Comparison of ENCODE assay signal across 15 cellular contexts in genomic region chr5:140560227-140560626, GRCh38. TPM values are rescaled to one million over a fixed set of nuclear protein-coding genes. Genes with fewer than 3 reads are reported as not detected.
DNase-seq lines count a peak whose midpoint lies in the region; ATAC-seq and TF ChIP-seq lines count a peak whose summit lies in the region.
"Had no signal": no experiment of that assay in that cellular context is flagged by ENCODE, and none has a peak within 500 bp of the region (broad histone marks: within the 10 kb centered on the region; RNA-seq: fewer than 3 reads in every experiment).

No MANE protein-coding gene starts in this region.

- no peak overlapping the region for H3K4me2 ChIP-seq in GM23248 (ENCODE audit: unreplicated experiment)

- H3K36me3 Mint-ChIP-seq in natural killer cell treated with Interleukin-12 subunit alpha and Interleukin-12 subunit beta and Interleukin-15 and Interleukin-18, amount 100 ng/mL, for 72 hours, result peaks cover 18% of the 10 kb centered on the region

- intact Hi-C loops in heart left ventricle (cut with DNase I), result loop anchor here in 2 of 10 donors (5.0 to 10.0 kb wide), 2 partner anchors 72 to 145 kb away; partner anchors contain the start of genes CD14 (in 1 of the 2) and ZMAT2 (in 1 of the 2)
- intact Hi-C loops in right lobe of liver (cut with DNase I), result loop anchor here (10.0 kb wide), 1 partner anchor 75 kb away; the partner anchor contains the start of genes CD14 (in 2 of the 2) and TMCO6 (in 2 of the 2)

- no peaks in the 10 kb centered on the region for H3K27me3 Mint-ChIP-seq in natural killer cell treated with Interleukin-12 subunit alpha and Interleukin-12 subunit beta and Interleukin-15 and Interleukin-18, amount 100 ng/mL, for 72 hours

- DNase-seq in right atrium auricular region (ENCODE audit: low spot score) (peak; percentile 54), heart left ventricle (no peak), right lobe of liver (peak; percentile 87 to 94 (median 91)), GM23248 (no peak), NCI-H1048 (lab: John Stamatoyannopoulos, UW) (no peak)
- no peak for DNase-seq in natural killer cell treated with Interleukin-12 subunit alpha and Interleukin-12 subunit beta and Interleukin-15 and Interleukin-18, amount 100 ng/mL, for 72 hours (ENCODE audit: low spot score)
- DNase-seq: Karpas-422, NCI-H1417, NCI-H2029, NCI-H2171 treated with DMSO at 0.1 percent for 48 hours, NCI-H774 had no signal

- no peak overlapping the region for H2AFZ ChIP-seq in GM23248

- H3K27me3 ChIP-seq in right atrium auricular region (no peaks in the 10 kb centered on the region), heart left ventricle (no peaks in the 10 kb centered on the region), right lobe of liver (no peaks in the 10 kb centered on the region), GM23248 (replicated peaks; ENCODE audit: insufficient read depth) (no peaks in the 10 kb centered on the region)

- H3K9me3 ChIP-seq in right atrium auricular region (no peaks in the 10 kb centered on the region), heart left ventricle (no peaks in the 10 kb centered on the region), right lobe of liver (no peaks in the 10 kb centered on the region), GM23248 (ENCODE audit: low read depth) (no peaks in the 10 kb centered on the region)

- peaks cover 0 to 36% of the 10 kb centered on the region in 2 donors for H3K4me1 ChIP-seq in right atrium auricular region
- peaks cover 0 to 47% (median 35%) of the 10 kb centered on the region in 12 donors for H3K4me1 ChIP-seq in heart left ventricle
- peaks cover 0 to 75% (median 29%) of the 10 kb centered on the region in 4 donors for H3K4me1 ChIP-seq in right lobe of liver
- peaks cover 23% of the 10 kb centered on the region for H3K4me1 ChIP-seq in GM23248 (ENCODE audit: insufficient read depth)

- H3K27ac ChIP-seq in right atrium auricular region (no peak overlapping the region), heart left ventricle (no peak overlapping the region), right lobe of liver (peak overlapping the region; percentile 36 to 84 (median 58)), GM23248 (no peak overlapping the region)

- peaks cover 36% of the 10 kb centered on the region for H3K79me2 ChIP-seq in GM23248 (ENCODE audit: insufficient read depth)

- peaks cover 32 to 34% of the 10 kb centered on the region in 2 donors for H3K4me1 Mint-ChIP-seq in natural killer cell treated with Interleukin-12 subunit alpha and Interleukin-12 subunit beta and Interleukin-15 and Interleukin-18, amount 100 ng/mL, for 72 hours (ENCODE audit: low read depth in 2 of 2)

- no peaks in the 10 kb centered on the region for H4K20me1 ChIP-seq in GM23248 (ENCODE audit: insufficient read depth)

- TF ChIP-seq CTCF in right atrium auricular region (IDR thresholded peaks at IDR 0.05), result no peak
- TF ChIP-seq CTCF in heart left ventricle (IDR thresholded peaks at IDR 0.05), result no peak
- peak; percentile 35 to 56 (median 50) for TF ChIP-seq CTCF in right lobe of liver (IDR thresholded peaks at IDR 0.05)

- H3K36me3 ChIP-seq in right atrium auricular region, result no peaks in the 10 kb centered on the region
- H3K36me3 ChIP-seq in heart left ventricle, result peaks cover 0 to 29% (median 16%) of the 10 kb centered on the region in 9 donors
- H3K36me3 ChIP-seq in right lobe of liver, result no peaks in the 10 kb centered on the region
- no peaks in the 10 kb centered on the region for H3K36me3 ChIP-seq in GM23248 (ENCODE audit: low read depth)

- H3K4me3 ChIP-seq in right atrium auricular region (no peak overlapping the region), heart left ventricle (no peak overlapping the region), right lobe of liver (peak overlapping the region; percentile 24 to 46 (median 40)), GM23248 (no peak overlapping the region)

- TF ChIP-seq POLR2A in heart left ventricle (IDR thresholded peaks at IDR 0.05) (no peak), right lobe of liver (IDR thresholded peaks at IDR 0.05) (peak; percentile 72)

- H3K9me3 Mint-ChIP-seq in natural killer cell treated with Interleukin-12 subunit alpha and Interleukin-12 subunit beta and Interleukin-15 and Interleukin-18, amount 100 ng/mL, for 72 hours, result no peaks in the 10 kb centered on the region

- no peaks in the 10 kb centered on the region for H3K9me2 ChIP-seq in GM23248 (ENCODE audit: insufficient read depth)

- no peak overlapping the region for H3K4me3 Mint-ChIP-seq in natural killer cell treated with Interleukin-12 subunit alpha and Interleukin-12 subunit beta and Interleukin-15 and Interleukin-18, amount 100 ng/mL, for 72 hours

- in situ Hi-C loops in GM23248 (cut with MboI), result no loop called here

- peaks cover 22% of the 10 kb centered on the region for H3F3A ChIP-seq in GM23248 (ENCODE audit: insufficient read depth)

- H3K27ac Mint-ChIP-seq in natural killer cell treated with Interleukin-12 subunit alpha and Interleukin-12 subunit beta and Interleukin-15 and Interleukin-18, amount 100 ng/mL, for 72 hours, result no peak overlapping the region

- 89 to 95% (median 92%) methylated on average over 10 of the region's 10 CpGs for WGBS in heart left ventricle, 4 donors
- 33% methylated on average over 2 of the region's 10 CpGs for WGBS in right lobe of liver (ENCODE audit: insufficient coverage, low coverage, low lambda C conversion rate, missing lambda C conversion rate)
- WGBS in GM23248 (ENCODE audit: low coverage in 1 of 2, low lambda C conversion rate in 2 of 2, missing lambda C conversion rate in 2 of 2), 2 experiments, result 94 to 96% methylated on average over 10 of the region's 10 CpGs

- no peak overlapping the region for H3K9ac ChIP-seq in GM23248

- ATAC-seq in heart left ventricle, result no peak
- ATAC-seq in right lobe of liver, result peak; percentile 44 to 66 (median 55)
- ATAC-seq in natural killer cell treated with Interleukin-12 subunit alpha and Interleukin-12 subunit beta and Interleukin-15 and Interleukin-18, amount 100 ng/mL, for 72 hours, result no peak
- ATAC-seq: Panc1, Right ventricle myocardium inferior had no signal

RNA-seq across cellular contexts. Expression of gene SRA1, which starts 3.0 kb away (rescaled TPM):
- total RNA-seq in right atrium auricular region (10 to 100 TPM; 24.6 to 27.9 TPM), heart left ventricle (10 to 100 TPM; 22.4 to 38.1 (median 28.1) TPM), right lobe of liver (10 to 100 TPM; 14.4 to 35.4 (median 18.6) TPM)
- polyA plus RNA-seq in heart left ventricle (10 to 100 TPM; 32.1 to 36.5 TPM), GM23248 (2016; fragmentation: Nextera tagmentation; extraction: Ambion mirVana) (90.6 and 91.2 TPM in 2 replicates)
- total RNA-seq in GM23248 (2014; rRNA removed; shearing (Covaris generic)), result 41.6 and 46.2 TPM in 2 replicates
- 10 to 100 TPM; 61.4 to 64.7 TPM for total RNA-seq in natural killer cell treated with Interleukin-12 subunit alpha and Interleukin-12 subunit beta and Interleukin-15 and Interleukin-18, amount 100 ng/mL, for 72 hours

RNA-seq across cellular contexts. Expression of gene APBB3, which starts 4.2 kb away (rescaled TPM):
- total RNA-seq in right atrium auricular region, result 1 to 10 TPM; 7.4 to 8.3 TPM
- 10 to 100 TPM in 5 of 9 donors, 1 to 10 TPM in 4; 3.6 to 23.1 (median 11.4) TPM for total RNA-seq in heart left ventricle
- 10 to 100 TPM in 1 of 2 donors, 1 to 10 TPM in 1; 4.9 to 14.7 TPM for polyA plus RNA-seq in heart left ventricle
- total RNA-seq in right lobe of liver, result 10 to 100 TPM in 5 of 6 experiments, 1 to 10 TPM in 1; 9.6 to 24.3 (median 14.3) TPM
- total RNA-seq in GM23248 (2014; rRNA removed; shearing (Covaris generic)), result 13.8 and 14.8 TPM in 2 replicates
- polyA plus RNA-seq in GM23248 (2016; fragmentation: Nextera tagmentation; extraction: Ambion mirVana), result 13.1 and 13.2 TPM in 2 replicates
- total RNA-seq in natural killer cell treated with Interleukin-12 subunit alpha and Interleukin-12 subunit beta and Interleukin-15 and Interleukin-18, amount 100 ng/mL, for 72 hours, result 10 to 100 TPM; 12.8 to 25.8 TPM

RNA-seq across cellular contexts. Expression of gene SLC35A4, which starts 4.4 kb away (rescaled TPM):
- total RNA-seq in right atrium auricular region (10 to 100 TPM; 47.4 to 63.9 TPM), heart left ventricle (10 to 100 TPM; 55.5 to 92.1 (median 75.9) TPM), right lobe of liver (10 to 100 TPM; 28.1 to 38.5 (median 30.2) TPM)
- polyA plus RNA-seq in heart left ventricle (100 to 1,000 TPM in 1 of 2 donors, 10 to 100 TPM in 1; 39.2 to 118 TPM), GM23248 (2016; fragmentation: Nextera tagmentation; extraction: Ambion mirVana) (45.2 and 49.5 TPM in 2 replicates)
- total RNA-seq in GM23248 (2014; rRNA removed; shearing (Covaris generic)), result 11.8 and 19.6 TPM in 2 replicates
- 10 to 100 TPM; 73.8 to 97.3 TPM for total RNA-seq in natural killer cell treated with Interleukin-12 subunit alpha and Interleukin-12 subunit beta and Interleukin-15 and Interleukin-18, amount 100 ng/mL, for 72 hours

RNA-seq across cellular contexts. Expression of gene EIF4EBP3, which starts 12.8 kb away (rescaled TPM):
- total RNA-seq in right atrium auricular region (10 to 100 TPM; 12.8 to 16.8 TPM), heart left ventricle (10 to 100 TPM in 6 of 9 donors, 1 to 10 TPM in 3; 4.7 to 34.9 (median 14.6) TPM), right lobe of liver (10 to 100 TPM; 10.7 to 19.5 (median 13.6) TPM)
- polyA plus RNA-seq in heart left ventricle (10 to 100 TPM in 1 of 2 donors, 1 to 10 TPM in 1; 8.5 to 33.3 TPM), GM23248 (2016; fragmentation: Nextera tagmentation; extraction: Ambion mirVana) (14.1 and 14.5 TPM in 2 replicates)
- total RNA-seq in GM23248 (2014; rRNA removed; shearing (Covaris generic)), result 0.54 and 2.3 TPM in 2 replicates
- 1 to 10 TPM; 7.0 to 8.6 TPM for total RNA-seq in natural killer cell treated with Interleukin-12 subunit alpha and Interleukin-12 subunit beta and Interleukin-15 and Interleukin-18, amount 100 ng/mL, for 72 hours
- total RNA-seq: A172, H4 had no signal

Comparison
In these comparisons a context has a peak if more than half of its experiments do, and no peak if none do; other contexts are left out.
1. DNase-seq: peak in right atrium auricular region (single experiment) and right lobe of liver (3 of 3); none in heart left ventricle (0 of 5), GM23248 (single experiment), natural killer cell treated with Interleukin-12 subunit alpha and Interleukin-12 subunit beta and Interleukin-15 and Interleukin-18, amount 100 ng/mL, for 72 hours (single experiment) and NCI-H1048 (single experiment).
2. H3K27ac ChIP-seq: peak in right lobe of liver (3 of 3); none in right atrium auricular region (0 of 2), heart left ventricle (0 of 12) and GM23248 (single experiment).
3. H3K4me3 ChIP-seq: peak in right lobe of liver (3 of 3); none in right atrium auricular region (0 of 2), heart left ventricle (0 of 12) and GM23248 (single experiment).
4. CTCF ChIP-seq: peak in right lobe of liver (4 of 4); none in right atrium auricular region (0 of 2) and heart left ventricle (0 of 12).
5. ATAC-seq: peak in right lobe of liver (4 of 4); none in heart left ventricle (0 of 4) and natural killer cell treated with Interleukin-12 subunit alpha and Interleukin-12 subunit beta and Interleukin-15 and Interleukin-18, amount 100 ng/mL, for 72 hours (0 of 2).